In the genomic region with DNA sequence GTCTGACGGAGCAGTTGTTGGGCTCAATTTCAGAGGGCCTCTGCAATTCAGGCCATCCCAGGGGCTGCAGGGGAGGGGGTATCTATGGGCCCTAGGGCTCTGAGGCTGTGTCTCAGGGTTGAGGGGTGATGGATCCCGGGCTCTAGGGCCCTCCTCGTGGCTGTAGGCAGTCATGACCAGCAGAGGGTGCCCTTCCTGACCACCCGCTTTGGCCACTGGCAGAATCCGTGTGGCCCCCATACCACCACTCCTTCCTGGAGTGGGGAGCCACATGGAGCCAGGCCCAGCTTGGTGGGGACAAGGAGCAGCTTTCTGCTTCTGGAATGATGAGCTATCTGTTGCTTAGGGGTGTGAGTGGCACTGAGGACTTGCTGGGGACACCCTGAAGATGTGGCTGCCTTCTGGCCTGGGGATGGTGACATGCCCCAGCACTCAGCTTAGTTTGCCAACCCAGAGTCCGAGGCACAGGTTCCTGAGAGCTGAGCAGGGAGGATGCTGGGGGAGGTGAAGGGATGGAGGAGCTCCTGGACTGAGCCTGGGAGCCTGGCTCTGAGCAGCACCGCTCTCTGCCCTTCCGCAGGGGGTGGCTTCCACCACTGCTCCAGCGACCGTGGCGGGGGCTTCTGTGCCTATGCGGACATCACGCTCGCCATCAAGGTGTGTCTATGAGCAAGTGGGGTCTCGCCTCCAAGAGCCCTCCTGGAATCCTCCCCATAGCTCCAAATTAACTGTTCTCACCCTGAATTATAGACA, we compare ENCODE assay signal across 9 cellular contexts. TPM values are rescaled to one million over a fixed set of nuclear protein-coding genes. Genes with fewer than 3 reads are reported as not detected.
DNase-seq lines count a peak whose midpoint lies in the region; ATAC-seq and TF ChIP-seq lines count a peak whose summit lies in the region.
"Had no signal": no experiment of that assay in that cellular context is flagged by ENCODE, and none has a peak within 500 bp of the region (broad histone marks: within the 10 kb centered on the region; RNA-seq: fewer than 3 reads in every experiment).

No MANE protein-coding gene starts in this region.

- peak; percentile 28 for DNase-seq in activated CD4-positive, alpha-beta T cell treated with anti-CD3 and anti-CD28 coated beads for 48 hours
- no peak for DNase-seq in activated CD4-positive, alpha-beta T cell treated with anti-CD3 and anti-CD28 coated beads, Interleukin-2, amount 50 U/mL, for 4 hours
- DNase-seq in NCI-H69 (lab: John Stamatoyannopoulos, UW) (peak; percentile 8), fibroblast of mammary gland (ENCODE audit: low read depth) (no peak), T1000 (lab: John Stamatoyannopoulos, UW) (no peak), ureter (ENCODE audit: low spot score) (no peak)
- peak; percentile 45 for DNase-seq in stimulated activated CD8-positive, alpha-beta memory T cell treated with anti-CD3 and anti-CD28 coated beads, Interleukin-4, amount 100 ng/mL, for 48 hours

- peak; percentile 53 for TF ChIP-seq CTCF in fibroblast of mammary gland (conservative IDR thresholded peaks at IDR 0.05; ENCODE audit: control insufficient read depth, insufficient read depth, low read depth, low read length)

- ATAC-seq in HG02840 (IDR thresholded peaks at IDR 0.05; ENCODE audit: low FRiP score, unreplicated experiment) = no peak

- H3K4me3 ChIP-seq in fibroblast of mammary gland (ENCODE audit: control insufficient read depth, low read depth, low read length) = no peak overlapping the region

RNA-seq across cellular contexts. Expression of a gene that starts 20.2 kb away (rescaled TPM):
- total RNA-seq in ureter = 17.4 TPM

RNA-seq across cellular contexts. Expression of a gene that starts 48.6 kb away (rescaled TPM):
- 42.7 TPM for total RNA-seq in ureter
- total RNA-seq: T-helper 2 cell treated with Interferon-gamma antibody and Interleukin-4, amounts not matched to agents 100 ng/mL and 5 ng/mL, for 36 hours had no signal

Comparison
In these comparisons a context has a peak if more than half of its experiments do, and no peak if none do; other contexts are left out.
1. DNase-seq: peak in activated CD4-positive, alpha-beta T cell treated with anti-CD3 and anti-CD28 coated beads for 48 hours (single experiment), NCI-H69 (single experiment) and stimulated activated CD8-positive, alpha-beta memory T cell treated with anti-CD3 and anti-CD28 coated beads, Interleukin-4, amount 100 ng/mL, for 48 hours (single experiment); none in activated CD4-positive, alpha-beta T cell treated with anti-CD3 and anti-CD28 coated beads, Interleukin-2, amount 50 U/mL, for 4 hours (0 of 2), fibroblast of mammary gland (single experiment), T1000 (single experiment) and ureter (single experiment).